17 cellular contexts compared by ENCODE assay signal in genomic region chr3:18363367-18363766, GRCh38.
DNase-seq lines count a peak whose midpoint lies in the region; ATAC-seq lines count a peak whose summit lies in the region.
"Had no signal": no experiment of that assay in that cellular context is flagged by ENCODE, and none has a peak within 500 bp of the region (broad histone marks: within the 10 kb centered on the region; RNA-seq: fewer than 3 reads in every experiment).

No MANE protein-coding gene starts in this region.

- H3K36me3 ChIP-seq in CD4-positive, alpha-beta memory T cell (ENCODE audit: insufficient read depth, low read length): peaks cover 10% of the 10 kb centered on the region
- H3K36me3 ChIP-seq in KOPT-K1 (ENCODE audit: insufficient read depth, low read length): peaks cover 45% of the 10 kb centered on the region
- H3K36me3 ChIP-seq in CD8-positive, alpha-beta memory T cell (ENCODE audit: insufficient read depth, low read length): peaks cover 19% of the 10 kb centered on the region
- H3K36me3 ChIP-seq: HAP-1 had no signal

- no peak overlapping the region for H3K27ac ChIP-seq in CD4-positive, alpha-beta memory T cell (ENCODE audit: low read depth, low read length)
- peak overlapping the region; percentile 37 for H3K27ac ChIP-seq in KOPT-K1 (ENCODE audit: low read depth, low read length, poor library complexity, severe bottlenecking)
- H3K27ac ChIP-seq in CD8-positive, alpha-beta memory T cell (ENCODE audit: low read depth, low read length): no peak overlapping the region
- H3K27ac ChIP-seq: A549, C4-2B, RWPE1 had no signal

- H3K4me1 ChIP-seq in CD4-positive, alpha-beta memory T cell (ENCODE audit: insufficient read depth, low read length): no peaks in the 10 kb centered on the region
- H3K4me1 ChIP-seq in CD8-positive, alpha-beta memory T cell (ENCODE audit: insufficient read depth, low read length): peaks cover 9% of the 10 kb centered on the region
- H3K4me1 ChIP-seq: A549, HAP-1 had no signal

- H3K27me3 Mint-ChIP-seq in activated CD4-positive, alpha-beta T cell treated with anti-CD3 and anti-CD28 coated beads, Interleukin-2, amount 10 ng/mL, durations not matched to agents 7 days and 5 days: no peaks in the 10 kb centered on the region
- H3K27me3 Mint-ChIP-seq in CD4-positive, alpha-beta memory T cell: no peaks in the 10 kb centered on the region
- H3K27me3 Mint-ChIP-seq in activated naive CD8-positive, alpha-beta T cell treated with anti-CD3 and anti-CD28 coated beads for 36 hours: no peaks in the 10 kb centered on the region
- no peaks in the 10 kb centered on the region for H3K27me3 Mint-ChIP-seq in CD8-positive, alpha-beta memory T cell

- no peaks in the 10 kb centered on the region for H3K9me3 Mint-ChIP-seq in activated CD4-positive, alpha-beta T cell treated with anti-CD3 and anti-CD28 coated beads, Interleukin-2, amount 10 ng/mL, durations not matched to agents 7 days and 5 days
- H3K9me3 Mint-ChIP-seq in CD4-positive, alpha-beta memory T cell: peaks cover 0 to 2% (median 0%) of the 10 kb centered on the region in 8 donors
- H3K9me3 Mint-ChIP-seq in activated naive CD8-positive, alpha-beta T cell treated with anti-CD3 and anti-CD28 coated beads for 36 hours: peaks cover 5% of the 10 kb centered on the region
- no peaks in the 10 kb centered on the region for H3K9me3 Mint-ChIP-seq in CD8-positive, alpha-beta memory T cell

- no peaks in the 10 kb centered on the region for H3K27me3 ChIP-seq in CD4-positive, alpha-beta memory T cell (ENCODE audit: insufficient read depth, low read length)
- H3K27me3 ChIP-seq in CD8-positive, alpha-beta memory T cell (ENCODE audit: insufficient read depth, low read length, poor library complexity, severe bottlenecking): no peaks in the 10 kb centered on the region

- no peak overlapping the region for H3K4me3 ChIP-seq in CD4-positive, alpha-beta memory T cell (ENCODE audit: low read length in 2 of 2)
- H3K4me3 ChIP-seq in CD8-positive, alpha-beta memory T cell (ENCODE audit: low read length): no peak overlapping the region
- H3K4me3 ChIP-seq: A549, HAP-1 had no signal

- POLR2A ChIA-PET in activated CD4-positive, alpha-beta T cell treated with anti-CD3 and anti-CD28 coated beads, Interleukin-2, amount 10 ng/mL, durations not matched to agents 7 days and 5 days (lab: Charles Lee): no interaction called here
- POLR2A ChIA-PET in CD4-positive, alpha-beta memory T cell (lab: Charles Lee; ENCODE audit: partially characterized antibody): no interaction called here
- POLR2A ChIA-PET in CD8-positive, alpha-beta memory T cell (lab: Charles Lee): no interaction called here

- H3K27ac Mint-ChIP-seq in activated CD4-positive, alpha-beta T cell treated with anti-CD3 and anti-CD28 coated beads, Interleukin-2, amount 10 ng/mL, durations not matched to agents 7 days and 5 days: peak overlapping the region; percentile 20
- H3K27ac Mint-ChIP-seq in CD4-positive, alpha-beta memory T cell: peak overlapping the region in 4 of 7 donors; percentile 27 to 48 (median 46)
- peak overlapping the region; percentile 55 for H3K27ac Mint-ChIP-seq in activated naive CD8-positive, alpha-beta T cell treated with anti-CD3 and anti-CD28 coated beads for 36 hours
- H3K27ac Mint-ChIP-seq in CD8-positive, alpha-beta memory T cell: peak overlapping the region in 1 of 8 donors; percentile 39

- intact Hi-C loops in CD4-positive, alpha-beta memory T cell (cut with micrococcal nuclease): no loop called here

- no peak overlapping the region for H3K4me3 Mint-ChIP-seq in activated CD4-positive, alpha-beta T cell treated with anti-CD3 and anti-CD28 coated beads, Interleukin-2, amount 10 ng/mL, durations not matched to agents 7 days and 5 days
- no peak overlapping the region for H3K4me3 Mint-ChIP-seq in CD4-positive, alpha-beta memory T cell
- H3K4me3 Mint-ChIP-seq in activated naive CD8-positive, alpha-beta T cell treated with anti-CD3 and anti-CD28 coated beads for 36 hours: no peak overlapping the region
- H3K4me3 Mint-ChIP-seq in CD8-positive, alpha-beta memory T cell: no peak overlapping the region

- no peaks in the 10 kb centered on the region for H3K9me3 ChIP-seq in CD4-positive, alpha-beta memory T cell (ENCODE audit: control insufficient read depth in 1 of 2, low read length in 2 of 2)
- H3K9me3 ChIP-seq in KOPT-K1 (ENCODE audit: insufficient read depth, low read length, poor library complexity, severe bottlenecking): no peaks in the 10 kb centered on the region
- no peaks in the 10 kb centered on the region for H3K9me3 ChIP-seq in CD8-positive, alpha-beta memory T cell (ENCODE audit: low read length)
- H3K9me3 ChIP-seq: A549, HAP-1 had no signal

- H3K36me3 Mint-ChIP-seq in activated CD4-positive, alpha-beta T cell treated with anti-CD3 and anti-CD28 coated beads, Interleukin-2, amount 10 ng/mL, durations not matched to agents 7 days and 5 days (ENCODE audit: low read depth): peaks cover 76% of the 10 kb centered on the region
- peaks cover 63 to 73% of the 10 kb centered on the region in 2 donors for H3K36me3 Mint-ChIP-seq in CD4-positive, alpha-beta memory T cell
- peaks cover 66% of the 10 kb centered on the region for H3K36me3 Mint-ChIP-seq in activated naive CD8-positive, alpha-beta T cell treated with anti-CD3 and anti-CD28 coated beads for 36 hours
- H3K36me3 Mint-ChIP-seq in CD8-positive, alpha-beta memory T cell: peaks cover 0 to 76% (median 20%) of the 10 kb centered on the region in 3 donors

- ATAC-seq in GM21717 (IDR thresholded peaks at IDR 0.05; ENCODE audit: unreplicated experiment): no peak
- no peak for ATAC-seq in HG03135 (IDR thresholded peaks at IDR 0.05; ENCODE audit: unreplicated experiment)
- ATAC-seq: A549 had no signal

- CTCF ChIA-PET in activated CD4-positive, alpha-beta T cell treated with anti-CD3 and anti-CD28 coated beads, Interleukin-2, amount 10 ng/mL, durations not matched to agents 7 days and 5 days (lab: Charles Lee): interaction anchor here (1.0 to 1.4 kb wide), 3 partner anchors 15 to 82 kb away, joined by 3 read pairs; no protein-coding TSS in a partner anchor
- CTCF ChIA-PET in CD4-positive, alpha-beta memory T cell (lab: Charles Lee; ENCODE audit: partially characterized antibody): interaction anchor here (1.2 kb wide), 1 partner anchor 26 kb away, joined by 4 read pairs; no protein-coding TSS in a partner anchor
- CTCF ChIA-PET in CD8-positive, alpha-beta memory T cell (lab: Charles Lee): no interaction called here

- no peak for DNase-seq in activated CD4-positive, alpha-beta T cell treated with anti-CD3 and anti-CD28 coated beads, Interleukin-2, amount 10 ng/mL, durations not matched to agents 7 days and 5 days
- no peak for DNase-seq in activated CD4-positive, alpha-beta T cell treated with anti-CD3 and anti-CD28 coated beads for 48 hours
- no peak for DNase-seq in CD4-positive, alpha-beta memory T cell
- no peak for DNase-seq in activated naive CD8-positive, alpha-beta T cell treated with anti-CD3 and anti-CD28 coated beads for 36 hours
- DNase-seq in CD8-positive, alpha-beta memory T cell: no peak
- DNase-seq: Calu3, NCI-H146, NCI-H2081 treated with DMSO at 0.1 percent for 48 hours, NCI-H226, NCI-H526 treated with DMSO at 0.1 percent for 48 hours had no signal

- H3K4me1 Mint-ChIP-seq in activated CD4-positive, alpha-beta T cell treated with anti-CD3 and anti-CD28 coated beads, Interleukin-2, amount 10 ng/mL, durations not matched to agents 7 days and 5 days: peaks cover 57% of the 10 kb centered on the region
- peaks cover 9 to 30% (median 25%) of the 10 kb centered on the region in 4 donors for H3K4me1 Mint-ChIP-seq in CD4-positive, alpha-beta memory T cell
- peaks cover 61% of the 10 kb centered on the region for H3K4me1 Mint-ChIP-seq in activated naive CD8-positive, alpha-beta T cell treated with anti-CD3 and anti-CD28 coated beads for 36 hours
- H3K4me1 Mint-ChIP-seq in CD8-positive, alpha-beta memory T cell: peaks cover 22 to 47% (median 25%) of the 10 kb centered on the region in 3 donors
